1 cellular context compared by ENCODE assay signal in genomic region chr2:45911503-45911902, GRCh38.
TF ChIP-seq lines count a peak whose summit lies in the region.

No MANE protein-coding gene starts in this region.

TF ChIP-seq in GM23338, 12 proteins besides CTCF, POLR2A, EP300 and RAD21 (continued from another document):
- no peak for TF ChIP-seq NANOG (IDR thresholded peaks at IDR 0.05; ENCODE audit: borderline replicate concordance)
- no peak for TF ChIP-seq ZNF462 (CRISPR knock-in tag; IDR thresholded peaks at IDR 0.05)
- no peak for TF ChIP-seq JUNB (IDR thresholded peaks at IDR 0.05; ENCODE audit: unreplicated experiment)
